Comparison of ENCODE assay signal across 8 cellular contexts in the genomic region with DNA sequence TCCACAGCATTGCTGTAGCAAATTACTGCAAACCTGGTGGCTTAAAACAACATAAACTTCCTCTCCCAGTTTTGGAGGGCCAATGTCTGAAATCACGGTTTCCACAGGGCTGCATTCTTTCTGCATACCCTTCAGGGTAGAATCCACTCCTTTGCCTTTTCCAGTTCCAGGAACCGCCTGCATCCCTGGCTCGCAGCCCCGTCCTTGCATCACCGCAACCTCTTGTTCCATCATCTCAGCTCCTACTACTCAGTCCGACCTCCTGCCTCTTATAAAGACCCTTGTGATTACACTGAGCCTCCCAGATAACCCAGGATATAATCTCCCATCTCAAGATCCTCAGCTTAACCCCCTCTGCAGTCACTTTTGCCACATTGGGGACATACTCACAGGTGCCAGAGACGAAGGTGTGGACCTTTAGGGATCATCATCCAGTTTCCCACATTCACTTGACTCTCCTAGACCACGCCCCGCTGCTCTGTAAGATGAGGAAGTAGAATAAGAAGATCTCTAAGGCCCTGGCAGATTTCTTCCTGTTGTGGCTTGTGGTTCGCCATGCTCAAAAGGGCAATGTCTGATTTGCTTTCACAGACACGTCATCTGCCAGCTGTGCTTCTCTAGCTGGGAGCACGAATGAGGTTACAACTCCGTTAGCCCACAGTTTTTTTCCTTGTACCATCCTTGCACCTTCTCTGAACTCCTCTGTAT.
DNase-seq lines count a peak whose midpoint lies in the region; ATAC-seq and TF ChIP-seq lines count a peak whose summit lies in the region.

No MANE protein-coding gene starts in this region.

- no peaks in the 10 kb centered on the region for H3K9me3 ChIP-seq in upper lobe of right lung
- H3K9me3 ChIP-seq in Caco-2 = no peaks in the 10 kb centered on the region

- peaks cover 15% of the 10 kb centered on the region for H3K4me1 Mint-ChIP-seq in activated CD4-positive, alpha-beta T cell treated with anti-CD3 and anti-CD28 coated beads for 36 hours
- peaks cover 6% of the 10 kb centered on the region for H3K4me1 Mint-ChIP-seq in Caco-2 (ENCODE audit: low read depth, unreplicated experiment)

- no TSS peak for BruUV-seq in Caco-2 (replicated peaks; lab: Mats Ljungman, UMichigan)

- no peak overlapping the region for H3K4me3 Mint-ChIP-seq in activated CD4-positive, alpha-beta T cell treated with anti-CD3 and anti-CD28 coated beads for 36 hours
- no peak overlapping the region for H3K4me3 Mint-ChIP-seq in Caco-2 (ENCODE audit: unreplicated experiment)

- no peak for TF ChIP-seq CTCF in upper lobe of right lung (IDR thresholded peaks at IDR 0.05)
- no peak for TF ChIP-seq CTCF in Caco-2 (IDR thresholded peaks at IDR 0.05; ENCODE audit: insufficient read depth in 1 of 2, low read depth in 1 of 2, low read length in 1 of 2, severe bottlenecking in 1 of 2, unreplicated experiment in 1 of 2)

- peak; percentile 82 for DNase-seq in activated CD4-positive, alpha-beta T cell treated with anti-CD3 and anti-CD28 coated beads for 36 hours
- DNase-seq in globus pallidus (ENCODE audit: low spot score) = peak; percentile 46
- DNase-seq in upper lobe of right lung = no peak
- DNase-seq in NCI-H524 (lab: John Stamatoyannopoulos, UW) = no peak
- no peak for DNase-seq in Caco-2

- no peak overlapping the region for H3K27ac Mint-ChIP-seq in activated CD4-positive, alpha-beta T cell treated with anti-CD3 and anti-CD28 coated beads for 36 hours
- no peak overlapping the region for H3K27ac Mint-ChIP-seq in Caco-2 (ENCODE audit: unreplicated experiment)

- H3K27me3 ChIP-seq in upper lobe of right lung = no peaks in the 10 kb centered on the region
- no peaks in the 10 kb centered on the region for H3K27me3 ChIP-seq in Caco-2 (replicated peaks; ENCODE audit: control insufficient read depth, insufficient read depth, low read length)

- intact Hi-C loops in activated CD4-positive, alpha-beta T cell treated with anti-CD3 and anti-CD28 coated beads for 36 hours (cut with DNase I, micrococcal nuclease) = loop anchor here in 1 of 2 experiments (5.0 kb wide), 1 partner anchor 118 kb away; no protein-coding TSS in a partner anchor
- intact Hi-C loops in upper lobe of right lung (cut with DNase I) (no loop called here), Caco-2 (cut with micrococcal nuclease; ENCODE audit: unreplicated experiment) (no loop called here)

- H3K36me3 Mint-ChIP-seq in activated CD4-positive, alpha-beta T cell treated with anti-CD3 and anti-CD28 coated beads for 36 hours (ENCODE audit: low read depth) = no peaks in the 10 kb centered on the region
- no peaks in the 10 kb centered on the region for H3K36me3 Mint-ChIP-seq in Caco-2 (ENCODE audit: insufficient read depth, unreplicated experiment)

- H3K27ac ChIP-seq in upper lobe of right lung = no peak overlapping the region

- H3K9me3 Mint-ChIP-seq in activated CD4-positive, alpha-beta T cell treated with anti-CD3 and anti-CD28 coated beads for 36 hours (ENCODE audit: low read depth) = no peaks in the 10 kb centered on the region
- H3K9me3 Mint-ChIP-seq in Caco-2 (ENCODE audit: unreplicated experiment) = no peaks in the 10 kb centered on the region

- H3K4me3 ChIP-seq in upper lobe of right lung (no peak overlapping the region), Caco-2 (ENCODE audit: low read depth, low read length) (no peak overlapping the region)

- H3K36me3 ChIP-seq in upper lobe of right lung (no peaks in the 10 kb centered on the region), Caco-2 (ENCODE audit: control insufficient read depth, insufficient read depth, low read length) (no peaks in the 10 kb centered on the region)

- CTCF ChIA-PET in activated CD4-positive, alpha-beta T cell treated with anti-CD3 and anti-CD28 coated beads for 36 hours (lab: Charles Lee) = interaction anchor here (0.6 kb wide), 1 partner anchor 211 kb away, joined by 5 read pairs; no protein-coding TSS in a partner anchor
- CTCF ChIA-PET in Caco-2 (lab: Charles Lee) = no interaction called here

- peak; percentile 88 for ATAC-seq in GM18867 (IDR thresholded peaks at IDR 0.05; ENCODE audit: unreplicated experiment)
- ATAC-seq in HG03460 (IDR thresholded peaks at IDR 0.05; ENCODE audit: unreplicated experiment) = peak; percentile 97
- ATAC-seq in activated CD4-positive, alpha-beta T cell treated with anti-CD3 and anti-CD28 coated beads for 36 hours = peak; percentile 96
- peak; percentile 46 for ATAC-seq in upper lobe of right lung
- no peak for ATAC-seq in GM18868 (IDR thresholded peaks at IDR 0.05; ENCODE audit: unreplicated experiment)

- POLR2A ChIA-PET in activated CD4-positive, alpha-beta T cell treated with anti-CD3 and anti-CD28 coated beads for 36 hours (lab: Charles Lee) = no interaction called here
- POLR2A ChIA-PET in Caco-2 (lab: Charles Lee) = no interaction called here

- peaks cover 5% of the 10 kb centered on the region for H3K27me3 Mint-ChIP-seq in activated CD4-positive, alpha-beta T cell treated with anti-CD3 and anti-CD28 coated beads for 36 hours
- H3K27me3 Mint-ChIP-seq in Caco-2 (ENCODE audit: insufficient read depth, unreplicated experiment) = no peaks in the 10 kb centered on the region

- H3K4me1 ChIP-seq in upper lobe of right lung (no peaks in the 10 kb centered on the region), Caco-2 (no peaks in the 10 kb centered on the region)

Comparison
In these comparisons a context has a peak if more than half of its experiments do, and no peak if none do; other contexts are left out.
1. DNase-seq: peak in activated CD4-positive, alpha-beta T cell treated with anti-CD3 and anti-CD28 coated beads for 36 hours (single experiment) and globus pallidus (single experiment); none in upper lobe of right lung (single experiment), NCI-H524 (0 of 2) and Caco-2 (0 of 2).